ENCODE assay signal across 13 cellular contexts in the genomic region with DNA sequence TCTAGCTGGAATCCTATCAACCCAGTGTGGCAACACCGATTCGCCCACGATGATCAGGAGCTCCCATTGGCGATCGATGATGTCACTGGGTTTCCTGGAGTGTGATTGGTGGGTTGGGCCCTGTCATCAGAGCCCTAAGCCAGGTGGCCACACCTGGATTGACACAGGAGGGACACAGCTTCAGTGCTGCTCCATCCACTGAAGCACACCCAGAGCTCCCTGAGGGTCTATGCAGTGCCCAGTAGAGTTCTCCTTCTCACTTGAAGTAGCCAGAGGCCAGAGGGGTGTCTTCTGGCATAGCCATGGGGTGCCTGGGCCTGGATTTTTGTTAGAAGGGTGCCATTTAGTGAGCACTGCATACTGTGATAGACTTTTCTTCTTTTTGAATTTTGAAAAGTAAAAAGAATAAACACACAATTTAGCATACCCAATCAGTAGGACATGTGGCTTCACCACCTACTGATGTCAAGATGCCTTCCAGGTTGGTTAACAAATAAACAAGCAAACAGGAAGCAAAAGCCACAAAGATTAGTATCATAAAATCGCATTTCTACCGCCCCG.
DNase-seq lines count a peak whose midpoint lies in the region; ATAC-seq and TF ChIP-seq lines count a peak whose summit lies in the region.
"Had no signal": no experiment of that assay in that cellular context is flagged by ENCODE, and none has a peak within 500 bp of the region (broad histone marks: within the 10 kb centered on the region; RNA-seq: fewer than 3 reads in every experiment).

No MANE protein-coding gene starts in this region.

- ATAC-seq in activated T-cell treated with anti-CD3 and anti-CD28 coated beads, Interleukin-2, amount 50 U/mL, for 4 hours, result no peak
- ATAC-seq in GM21723 (IDR thresholded peaks at IDR 0.05; ENCODE audit: unreplicated experiment), result no peak
- ATAC-seq: heart left ventricle had no signal

- peaks cover 7 to 15% of the 10 kb centered on the region in 2 donors for H3K4me1 ChIP-seq in esophagus (ENCODE audit: control insufficient read depth in 2 of 2, insufficient read depth in 2 of 2, low read length in 1 of 2)
- peaks cover 22 to 66% (median 32%) of the 10 kb centered on the region in 4 donors for H3K4me1 ChIP-seq in stomach
- H3K4me1 ChIP-seq in HAP-1, result no peaks in the 10 kb centered on the region

- DNase-seq in activated T-cell treated with anti-CD3 and anti-CD28 coated beads, Interleukin-2, amount 50 U/mL, for 24 hours, result no peak
- no peak for DNase-seq in activated T-cell treated with anti-CD3 and anti-CD28 coated beads, Interleukin-2, amount 50 U/mL, for 4 hours
- DNase-seq in SK-MEL-5 (ENCODE audit: low read depth, low spot score), result peak; percentile 43
- DNase-seq in stomach, result no peak
- no peak for DNase-seq in HAP-1 (ENCODE audit: low spot score in 2 of 2)
- DNase-seq in GM19240 (ENCODE audit: insufficient read length, low spot score), result no peak
- DNase-seq: activated T-cell treated with anti-CD3 and anti-CD28 coated beads, Interleukin-2, amount 50 U/mL, for 1 hour; COR-L47; GM23248; heart left ventricle; NCI-H1436 had no signal

- H3K4me3 ChIP-seq in esophagus (ENCODE audit: low read depth in 1 of 2, low read length in 2 of 2) (no peak overlapping the region), stomach (no peak overlapping the region), HAP-1 (no peak overlapping the region)
- H3K4me3 ChIP-seq: GM23248, heart left ventricle had no signal

- H3K4me3 Mint-ChIP-seq in activated T-cell treated with anti-CD3 and anti-CD28 coated beads, Interleukin-2, amount 50 U/mL, for 24 hours, result no peak overlapping the region
- H3K4me3 Mint-ChIP-seq in activated T-cell treated with anti-CD3 and anti-CD28 coated beads, Interleukin-2, amount 50 U/mL, for 4 hours, result no peak overlapping the region

- H3K4me1 Mint-ChIP-seq in activated T-cell treated with anti-CD3 and anti-CD28 coated beads, Interleukin-2, amount 50 U/mL, for 24 hours (ENCODE audit: low read depth), result peaks cover 63% of the 10 kb centered on the region
- H3K4me1 Mint-ChIP-seq in activated T-cell treated with anti-CD3 and anti-CD28 coated beads, Interleukin-2, amount 50 U/mL, for 4 hours (ENCODE audit: low read depth), result peaks cover 60% of the 10 kb centered on the region

- in situ Hi-C loops in SK-MEL-5 (cut with HindIII; ENCODE audit: low pct_unique_long_range_greater_than_20kb, low sequenced_read_pairs), result no loop called here
- in situ Hi-C loops in HAP-1 (cut with MboI; ENCODE audit: low sequenced_read_pairs), result no loop called here

- no peaks in the 10 kb centered on the region for H3K27me3 Mint-ChIP-seq in activated T-cell treated with anti-CD3 and anti-CD28 coated beads, Interleukin-2, amount 50 U/mL, for 24 hours
- H3K27me3 Mint-ChIP-seq in activated T-cell treated with anti-CD3 and anti-CD28 coated beads, Interleukin-2, amount 50 U/mL, for 4 hours (ENCODE audit: low read depth), result no peaks in the 10 kb centered on the region

- no peak for TF ChIP-seq CTCF in stomach (IDR thresholded peaks at IDR 0.05)

- H3K9me3 ChIP-seq in esophagus (ENCODE audit: control insufficient read depth in 2 of 2, insufficient read depth in 1 of 2, low read depth in 1 of 2, low read length in 1 of 2) (no peaks in the 10 kb centered on the region), stomach (no peaks in the 10 kb centered on the region), HAP-1 (no peaks in the 10 kb centered on the region)
- H3K9me3 ChIP-seq: heart left ventricle had no signal

- peak overlapping the region; percentile 37 for H3K27ac Mint-ChIP-seq in activated T-cell treated with anti-CD3 and anti-CD28 coated beads, Interleukin-2, amount 50 U/mL, for 24 hours

- 76 to 84% methylated on average over 8 of the region's 8 CpGs for WGBS in esophagus, 2 donors
- WGBS in stomach, 5 donors, result 76 to 86% (median 78%) methylated on average over 8 of the region's 8 CpGs

- intact Hi-C loops in stomach (cut with DNase I; ENCODE audit: low total_unique reads), result no loop called here

- H3K27ac ChIP-seq in esophagus (ENCODE audit: low read depth in 2 of 2, low read length in 1 of 2), result peak overlapping the region; percentile 42 to 79
- peak overlapping the region in 4 of 5 donors; percentile 31 to 52 (median 37) for H3K27ac ChIP-seq in stomach
- H3K27ac ChIP-seq: GM23248 had no signal

- no peak for TF ChIP-seq POLR2A in stomach (IDR thresholded peaks at IDR 0.05)

- H3K27me3 ChIP-seq in esophagus (ENCODE audit: control insufficient read depth in 1 of 2, insufficient read depth in 2 of 2, low read length in 2 of 2) (no peaks in the 10 kb centered on the region), stomach (no peaks in the 10 kb centered on the region), HAP-1 (ENCODE audit: low read depth) (no peaks in the 10 kb centered on the region)
- H3K27me3 ChIP-seq: heart left ventricle had no signal

- no peaks in the 10 kb centered on the region for H3K9me3 Mint-ChIP-seq in activated T-cell treated with anti-CD3 and anti-CD28 coated beads, Interleukin-2, amount 50 U/mL, for 24 hours
- H3K9me3 Mint-ChIP-seq in activated T-cell treated with anti-CD3 and anti-CD28 coated beads, Interleukin-2, amount 50 U/mL, for 4 hours, result no peaks in the 10 kb centered on the region

- no peak for TF ChIP-seq EP300 in stomach (IDR thresholded peaks at IDR 0.05)

- H3K36me3 ChIP-seq in esophagus (ENCODE audit: control insufficient read depth in 2 of 2, insufficient read depth in 2 of 2, low read length in 1 of 2), result peaks cover 0 to 2% of the 10 kb centered on the region in 2 donors
- peaks cover 0 to 4% (median 0%) of the 10 kb centered on the region in 4 donors for H3K36me3 ChIP-seq in stomach
- H3K36me3 ChIP-seq in HAP-1 (replicated peaks), result no peaks in the 10 kb centered on the region

- H3K36me3 Mint-ChIP-seq in activated T-cell treated with anti-CD3 and anti-CD28 coated beads, Interleukin-2, amount 50 U/mL, for 24 hours (ENCODE audit: low read depth), result peaks cover 7% of the 10 kb centered on the region
- peaks cover 5% of the 10 kb centered on the region for H3K36me3 Mint-ChIP-seq in activated T-cell treated with anti-CD3 and anti-CD28 coated beads, Interleukin-2, amount 50 U/mL, for 4 hours (ENCODE audit: insufficient read depth)
